ENCODE assay signal across 12 cellular contexts in genomic region chr5:111075520-111075919, GRCh38. TPM values are rescaled to one million over a fixed set of nuclear protein-coding genes. Genes with fewer than 3 reads are reported as not detected.
A peak's percentile ranks its signal among the peaks of the same experiment; 100 is the strongest.
DNase-seq lines count a peak whose midpoint lies in the region; ATAC-seq, FAIRE-seq and TF ChIP-seq lines count a peak whose summit lies in the region.
"Had no signal": no experiment of that assay in that cellular context is flagged by ENCODE, and none has a peak within 500 bp of the region (broad histone marks: within the 10 kb centered on the region; RNA-seq: fewer than 3 reads in every experiment).

No MANE protein-coding gene starts in this region.

- intact Hi-C loops in HCT116 (cut with micrococcal nuclease), result no loop called here

- H3K79me2 ChIP-seq in HCT116 (ENCODE audit: insufficient read depth, low read length), result no peaks in the 10 kb centered on the region

- H3K4me2 ChIP-seq in HCT116 (ENCODE audit: low read length), result no peak overlapping the region

- no peaks in the 10 kb centered on the region for H4K20me1 ChIP-seq in HCT116 (ENCODE audit: insufficient read depth)

- POLR2A ChIA-PET in HCT116 (lab: Charles Lee), result no interaction called here

- CTCF ChIA-PET in HCT116 (lab: Charles Lee), result no interaction called here

- peak; percentile 94 for DNase-seq in AG10803 (ENCODE audit: low read depth)
- peak; percentile 44 for DNase-seq in HCT116 (ENCODE audit: low read depth, low spot score)
- DNase-seq in adipocyte (ENCODE audit: low read depth), result peak; percentile 87
- DNase-seq in kidney glomerular epithelial cell (lab: John Stamatoyannopoulos, UW), result peak; percentile 40
- no peak for DNase-seq in GM10266 (ENCODE audit: extremely low spot score)
- no peak for DNase-seq in D721Med (ENCODE audit: insufficient read length, low spot score)
- DNase-seq: glutamatergic neuron, NCI-H2171 treated with DMSO at 0.1 percent for 48 hours had no signal

- no peak for TF ChIP-seq RAD21 in HCT116 (IDR thresholded peaks at IDR 0.05; ENCODE audit: low read depth)

- H3K9ac ChIP-seq in HCT116 (ENCODE audit: low read length) (no peak overlapping the region), adipocyte (ENCODE audit: low read length) (no peak overlapping the region)

- H3K27me3 ChIP-seq in HCT116 (ENCODE audit: insufficient read depth, low read length) (peaks cover 20% of the 10 kb centered on the region), adipocyte (replicated peaks; ENCODE audit: control insufficient read depth, insufficient read depth, low read length) (no peaks in the 10 kb centered on the region)

- ATAC-seq in HCT116, result no peak
- no peak for ATAC-seq in HG02759 (IDR thresholded peaks at IDR 0.05; ENCODE audit: unreplicated experiment)
- ATAC-seq in HG03354 (IDR thresholded peaks at IDR 0.05; ENCODE audit: poor library complexity, severe bottlenecking, unreplicated experiment), result no peak

- no peak for TF ChIP-seq POLR2A in HCT116 (IDR thresholded peaks at IDR 0.05; ENCODE audit: borderline replicate concordance, extremely low read depth, insufficient read depth, insufficient read length)

- no peak for FAIRE-seq in D721Med (lab: Jason Lieb, UNC)
- FAIRE-seq: G401.6 had no signal

- BruUV-seq in HCT116 (replicated peaks; lab: Mats Ljungman, UMichigan), result no TSS peak

- RAD21 ChIA-PET in HCT116 (lab: Charles Lee; ENCODE audit: low non-redundant PET in 1 of 2, low total read pairs in 2 of 2, uncharacterized antibody in 2 of 2, unreplicated experiment in 2 of 2), result no interaction called here

- no peak overlapping the region for H3K27ac ChIP-seq in HCT116 (ENCODE audit: low read depth, low read length)
- H3K27ac ChIP-seq: cardiac muscle cell had no signal

- no peaks in the 10 kb centered on the region for H3K9me2 ChIP-seq in HCT116 (ENCODE audit: insufficient read depth)

- TF ChIP-seq CTCF in AG10803 (conservative IDR thresholded peaks at IDR 0.05; ENCODE audit: low read length) (no peak), HCT116 (IDR thresholded peaks at IDR 0.05 in 2 of 3, conservative IDR thresholded peaks at IDR 0.05 in 1 of 3; ENCODE audit: borderline replicate concordance in 1 of 3, insufficient read depth in 1 of 3, low read depth in 2 of 3, low read length in 2 of 3) (no peak), GM10266 (IDR thresholded peaks at IDR 0.05; ENCODE audit: control insufficient read depth, insufficient read depth, low read depth, missing control alignments) (no peak), D721Med (IDR thresholded peaks at IDR 0.05; ENCODE audit: insufficient read depth, missing control alignments) (no peak)

- H3K4me1 ChIP-seq in HCT116 (ENCODE audit: control insufficient read depth in 1 of 2, insufficient read depth in 2 of 2, low read length in 2 of 2), result peaks cover 6 to 12% of the 10 kb centered on the region in 2 experiments; a peak in 2 of 4 replicates
- peaks cover 36% of the 10 kb centered on the region for H3K4me1 ChIP-seq in adipocyte (ENCODE audit: control insufficient read depth, insufficient read depth, low read length)

- no peak overlapping the region for H3K4me3 ChIP-seq in AG10803 (ENCODE audit: low read length)
- no peak overlapping the region for H3K4me3 ChIP-seq in HCT116 (replicated peaks in 1 of 2; ENCODE audit: low read depth in 1 of 2, low read length in 2 of 2)
- peak overlapping the region; percentile 55 for H3K4me3 ChIP-seq in adipocyte (ENCODE audit: low read length)
- H3K4me3 ChIP-seq: cardiac muscle cell had no signal

- no peaks in the 10 kb centered on the region for H3K36me3 ChIP-seq in HCT116 (ENCODE audit: control insufficient read depth in 1 of 2, insufficient read depth in 2 of 2, low read length in 2 of 2)
- no peaks in the 10 kb centered on the region for H3K36me3 ChIP-seq in adipocyte (ENCODE audit: control insufficient read depth, insufficient read depth, low read length, severe bottlenecking)
- H3K36me3 ChIP-seq: cardiac muscle cell had no signal

- H3K9me3 ChIP-seq in HCT116 (ENCODE audit: control insufficient read depth in 1 of 2, insufficient read depth in 1 of 2, low read depth in 1 of 2, low read length in 2 of 2) (no peaks in the 10 kb centered on the region), adipocyte (ENCODE audit: control insufficient read depth, low read length) (no peaks in the 10 kb centered on the region)

- no peak overlapping the region for H2AFZ ChIP-seq in HCT116 (ENCODE audit: low read depth, low read length, poor library complexity, severe bottlenecking)

TF ChIP-seq in HCT116, 20 proteins besides CTCF, POLR2A, EP300 and RAD21:
- TF ChIP-seq CBX3 (IDR thresholded peaks at IDR 0.05; ENCODE audit: low read depth) (no peak), SRF (IDR thresholded peaks at IDR 0.05; ENCODE audit: low read depth) (no peak), JUND (IDR thresholded peaks at IDR 0.05) (no peak), SP1 (IDR thresholded peaks at IDR 0.05; ENCODE audit: low read depth) (0 out of 2 replicates have a peak, but pooled peaks have one; percentile 16), ZFX (IDR thresholded peaks at IDR 0.05) (no peak), ZNF274 (IDR thresholded peaks at IDR 0.05; ENCODE audit: low read depth, low read length) (no peak), ELF1 (IDR thresholded peaks at IDR 0.05; ENCODE audit: borderline replicate concordance, low read depth) (no peak), SIN3A (IDR thresholded peaks at IDR 0.05; ENCODE audit: low read depth) (no peak), CEBPB (IDR thresholded peaks at IDR 0.05; ENCODE audit: low read depth) (peak; percentile 73), POLR2AphosphoS5 (IDR thresholded peaks at IDR 0.05; ENCODE audit: low read depth, low read length) (no peak), TCF7L2 (IDR thresholded peaks at IDR 0.05; ENCODE audit: borderline replicate concordance, extremely low read depth, insufficient read depth, insufficient read length) (no peak), EZH2 (IDR thresholded peaks at IDR 0.05) (no peak), YY1 (IDR thresholded peaks at IDR 0.05; ENCODE audit: extremely low read depth, insufficient replicate concordance, low read depth, low read length) (no peak), ATF3 (IDR thresholded peaks at IDR 0.05) (no peak), REST (IDR thresholded peaks at IDR 0.05; ENCODE audit: low read depth) (no peak), EGR1 (IDR thresholded peaks at IDR 0.05; ENCODE audit: low read depth) (no peak), ZBTB33 (IDR thresholded peaks at IDR 0.05; ENCODE audit: extremely low read depth, insufficient replicate concordance, low read length) (no peak), FOSL1 (IDR thresholded peaks at IDR 0.05; ENCODE audit: low read depth) (peak; percentile 23; the same call in 1 of the 2 replicates), MAX (IDR thresholded peaks at IDR 0.05) (no peak), EZH2phosphoT487 (IDR thresholded peaks at IDR 0.05; ENCODE audit: borderline replicate concordance) (no peak)

RNA-seq across cellular contexts. Expression of gene TSLP, which starts 4.0 kb away (rescaled TPM):
- 0.34 TPM for total RNA-seq in HCT116 (2021; ENCODE audit: unreplicated experiment)
- 0.87 and 1.4 TPM in 2 replicates for polyA plus RNA-seq in HCT116 (2012)

RNA-seq across cellular contexts. Expression of gene WDR36, which starts 16.6 kb away (rescaled TPM):
- 53.6 TPM for total RNA-seq in HCT116 (2021; ENCODE audit: unreplicated experiment)
- polyA plus RNA-seq in HCT116 (2012), result 9.4 and 10.7 TPM in 2 replicates

Comparison
In these comparisons a context has a peak if more than half of its experiments do, and no peak if none do; other contexts are left out.
1. DNase-seq: peak in AG10803 (single experiment), HCT116 (single experiment), adipocyte (single experiment) and kidney glomerular epithelial cell (single experiment); none in GM10266 (single experiment) and D721Med (single experiment).